In the genomic region with DNA sequence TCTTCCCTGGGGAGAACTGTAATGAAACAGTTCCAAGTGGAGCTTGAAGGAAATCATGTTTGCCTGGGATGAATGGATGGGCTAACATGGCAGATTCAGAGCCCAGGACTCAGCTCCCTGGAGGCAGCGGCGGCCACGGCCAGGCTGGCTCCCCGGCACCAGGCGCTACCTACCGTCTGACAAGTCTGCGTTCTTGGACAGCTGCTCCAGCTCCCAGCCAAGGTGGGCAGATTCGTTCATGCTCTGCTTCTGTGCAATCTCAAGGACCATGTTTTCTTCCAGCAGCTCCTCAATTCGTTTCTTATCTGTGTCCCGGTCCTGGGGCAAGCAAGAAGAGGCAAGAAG, we compare ENCODE assay signal across 11 cellular contexts.
A peak's percentile ranks its signal among the peaks of the same experiment; 100 is the strongest.
DNase-seq lines count a peak whose midpoint lies in the region; ATAC-seq, FAIRE-seq and TF ChIP-seq lines count a peak whose summit lies in the region.
"Had no signal": no experiment of that assay in that cellular context is flagged by ENCODE, and none has a peak within 500 bp of the region (broad histone marks: within the 10 kb centered on the region; RNA-seq: fewer than 3 reads in every experiment).

No MANE protein-coding gene starts in this region.

- no peaks in the 10 kb centered on the region for H4K20me1 ChIP-seq in astrocyte (ENCODE audit: insufficient read depth, low read length)

- H3K27ac Mint-ChIP-seq in MCF 10A (ENCODE audit: low read depth, unreplicated experiment) (no peak overlapping the region), astrocyte (ENCODE audit: unreplicated experiment) (no peak overlapping the region)
- H3K27ac Mint-ChIP-seq: neural progenitor cell had no signal

- CTCF ChIA-PET in MCF 10A (lab: Yijun Ruan, JAX): interaction anchor here (0.6 to 15.9 kb wide), 10 partner anchors 13 to 768 kb away, joined by 3 to 276 read pairs (median 10); partner anchors contain the start of gene CCDC88C

- H3K27me3 Mint-ChIP-seq in MCF 10A (ENCODE audit: insufficient read depth, unreplicated experiment): no peaks in the 10 kb centered on the region
- peaks cover 3% of the 10 kb centered on the region for H3K27me3 Mint-ChIP-seq in astrocyte (ENCODE audit: low read depth, unreplicated experiment)

- H3K79me2 ChIP-seq in astrocyte (ENCODE audit: insufficient read depth, low read length): no peaks in the 10 kb centered on the region

- peak overlapping the region; percentile 35 for H2AFZ ChIP-seq in astrocyte (ENCODE audit: low read depth, low read length)
- H2AFZ ChIP-seq: neural progenitor cell had no signal

- no peak for ATAC-seq in HG02798 (IDR thresholded peaks at IDR 0.05; ENCODE audit: poor library complexity, unreplicated experiment)
- no peak for ATAC-seq in HG03280 (IDR thresholded peaks at IDR 0.05; ENCODE audit: unreplicated experiment)

- H3K9ac ChIP-seq in astrocyte (ENCODE audit: low read length) (no peak overlapping the region), mucosa of rectum (ENCODE audit: low read depth in 1 of 2, low read length in 2 of 2) (no peak overlapping the region)
- H3K9ac ChIP-seq: neural progenitor cell had no signal

- POLR2A ChIA-PET in MCF 10A (lab: Yijun Ruan, JAX): interaction anchor here (1.1 to 2.5 kb wide), 4 partner anchors 14 to 94 kb away, joined by 3 to 22 read pairs (median 6); partner anchors contain the start of gene CCDC88C

- H3K4me1 Mint-ChIP-seq in MCF 10A (ENCODE audit: insufficient read depth, unreplicated experiment) (peaks cover 5% of the 10 kb centered on the region), astrocyte (ENCODE audit: low read depth, unreplicated experiment) (no peaks in the 10 kb centered on the region)

- no peak for FAIRE-seq in astrocyte (lab: Jason Lieb, UNC)
- FAIRE-seq: H54 had no signal

- peak overlapping the region; percentile 75 for H3K4me2 ChIP-seq in astrocyte (ENCODE audit: low read length)
- H3K4me2 ChIP-seq: neural progenitor cell had no signal

- no peak for DNase-seq in breast epithelium (ENCODE audit: low spot score in 2 of 2)
- no peak for DNase-seq in MCF 10A (ENCODE audit: unreplicated experiment)
- no peak for DNase-seq in astrocyte (ENCODE audit: low read depth)
- no peak for DNase-seq in vagina (ENCODE audit: extremely low spot score in 2 of 2)
- DNase-seq in brain microvascular endothelial cell: no peak
- DNase-seq: AML-193 had no signal

- H3K4me1 ChIP-seq in breast epithelium: no peaks in the 10 kb centered on the region
- H3K4me1 ChIP-seq in astrocyte (ENCODE audit: insufficient read depth, low read length): no peaks in the 10 kb centered on the region
- peaks cover 5 to 13% of the 10 kb centered on the region in 2 donors for H3K4me1 ChIP-seq in mucosa of rectum (ENCODE audit: control insufficient read depth in 2 of 2, insufficient read depth in 2 of 2, low read length in 2 of 2)
- H3K4me1 ChIP-seq in vagina: peaks cover 18% of the 10 kb centered on the region

- H3K9me3 ChIP-seq in breast epithelium (no peaks in the 10 kb centered on the region), astrocyte (ENCODE audit: insufficient read depth, low read depth, low read length) (no peaks in the 10 kb centered on the region), mucosa of rectum (ENCODE audit: control insufficient read depth in 2 of 2, low read length in 2 of 2) (no peaks in the 10 kb centered on the region), vagina (no peaks in the 10 kb centered on the region)

- H3K9me3 Mint-ChIP-seq in MCF 10A (ENCODE audit: unreplicated experiment): no peaks in the 10 kb centered on the region
- H3K9me3 Mint-ChIP-seq in astrocyte (ENCODE audit: unreplicated experiment): no peaks in the 10 kb centered on the region
- H3K9me3 Mint-ChIP-seq: neural progenitor cell had no signal

- H3K36me3 Mint-ChIP-seq in MCF 10A (ENCODE audit: insufficient read depth, unreplicated experiment) (peaks cover 21% of the 10 kb centered on the region), astrocyte (ENCODE audit: low read depth, unreplicated experiment) (peaks cover 5% of the 10 kb centered on the region)

- H3K27ac ChIP-seq in breast epithelium (peak overlapping the region; percentile 59 to 76), astrocyte (ENCODE audit: low read depth, low read length) (no peak overlapping the region), mucosa of rectum (ENCODE audit: low read depth in 2 of 2, low read length in 2 of 2) (peak overlapping the region; percentile 47 to 83), vagina (peak overlapping the region; percentile 55), brain microvascular endothelial cell (no peak overlapping the region)
- H3K27ac ChIP-seq: neural progenitor cell had no signal

- peak overlapping the region in 2 of 3 donors; percentile 34 to 65 for H3K4me3 ChIP-seq in breast epithelium
- H3K4me3 ChIP-seq in astrocyte (ENCODE audit: insufficient read depth, low read depth, low read length): no peak overlapping the region
- peak overlapping the region in 1 of 2 donors; percentile 51 for H3K4me3 ChIP-seq in mucosa of rectum (ENCODE audit: low read length in 2 of 2)
- no peak overlapping the region for H3K4me3 ChIP-seq in vagina
- no peak overlapping the region for H3K4me3 ChIP-seq in brain microvascular endothelial cell (ENCODE audit: low read depth, low read length)
- H3K4me3 ChIP-seq: neural progenitor cell had no signal

- H3K27me3 ChIP-seq in breast epithelium (no peaks in the 10 kb centered on the region), astrocyte (ENCODE audit: insufficient read depth, low read length) (peaks cover 2% of the 10 kb centered on the region), mucosa of rectum (ENCODE audit: control insufficient read depth in 2 of 2, insufficient read depth in 2 of 2, low read length in 2 of 2) (no peaks in the 10 kb centered on the region), vagina (no peaks in the 10 kb centered on the region), brain microvascular endothelial cell (replicated peaks) (no peaks in the 10 kb centered on the region)
- H3K27me3 ChIP-seq: neural progenitor cell had no signal

- BruUV-seq in MCF 10A (replicated peaks; lab: Mats Ljungman, UMichigan): no TSS peak

- no peaks in the 10 kb centered on the region for H3K36me3 ChIP-seq in breast epithelium
- no peaks in the 10 kb centered on the region for H3K36me3 ChIP-seq in astrocyte (ENCODE audit: insufficient read depth, low read length)
- H3K36me3 ChIP-seq in mucosa of rectum (ENCODE audit: control insufficient read depth in 2 of 2, insufficient read depth in 2 of 2, low read length in 2 of 2): peaks cover 6 to 29% of the 10 kb centered on the region in 2 donors
- H3K36me3 ChIP-seq in vagina: no peaks in the 10 kb centered on the region
- H3K36me3 ChIP-seq in brain microvascular endothelial cell (replicated peaks): no peaks in the 10 kb centered on the region
- H3K36me3 ChIP-seq: neural progenitor cell had no signal

- intact Hi-C loops in breast epithelium (cut with DNase I; ENCODE audit: low total_unique reads) (no loop called here), MCF 10A (cut with micrococcal nuclease) (loop anchor here (5.0 kb wide), 1 partner anchor 38 kb away; no protein-coding TSS in a partner anchor), vagina (cut with DNase I) (loop anchor here (5.0 kb wide), 1 partner anchor 93 kb away; the partner anchor contains the start of gene CCDC88C)

- TF ChIP-seq CTCF in breast epithelium (IDR thresholded peaks at IDR 0.05) (no peak), MCF 10A (IDR thresholded peaks at IDR 0.05; ENCODE audit: unreplicated experiment) (no peak), astrocyte (IDR thresholded peaks at IDR 0.05; ENCODE audit: insufficient read depth, low read depth, low read length) (no peak), vagina (IDR thresholded peaks at IDR 0.05) (no peak), brain microvascular endothelial cell (IDR thresholded peaks at IDR 0.05; ENCODE audit: low read depth, low read length, missing control alignments) (no peak)

- in situ Hi-C loops in brain microvascular endothelial cell (cut with HindIII; ENCODE audit: low pct_ligation_motif_present, low sequenced_read_pairs): no loop called here

- H3K4me3 Mint-ChIP-seq in MCF 10A (ENCODE audit: unreplicated experiment) (no peak overlapping the region), astrocyte (ENCODE audit: unreplicated experiment) (no peak overlapping the region)
- H3K4me3 Mint-ChIP-seq: neural progenitor cell had no signal

- no peak for TF ChIP-seq POLR2A in breast epithelium (IDR thresholded peaks at IDR 0.05)
- no peak for TF ChIP-seq POLR2A in vagina (IDR thresholded peaks at IDR 0.05)

Comparison
In these comparisons a context has a peak if more than half of its experiments do, and no peak if none do; other contexts are left out.
1. H3K27ac ChIP-seq: peak in breast epithelium (2 of 2), mucosa of rectum (2 of 2) and vagina (single experiment); none in astrocyte (single experiment) and brain microvascular endothelial cell (single experiment).
2. H3K4me3 ChIP-seq: peak in breast epithelium (2 of 3); none in astrocyte (single experiment), vagina (0 of 2) and brain microvascular endothelial cell (single experiment).